Comparison of ENCODE assay signal across 8 cellular contexts in genomic region chr7:8190121-8190895, GRCh38.
DNase-seq lines count a peak whose midpoint lies in the region; ATAC-seq and TF ChIP-seq lines count a peak whose summit lies in the region.

No MANE protein-coding gene starts in this region.

- peaks cover 8% of the 10 kb centered on the region for H3K4me1 ChIP-seq in CD4-positive, CD25-positive, alpha-beta regulatory T cell (ENCODE audit: control insufficient read depth, insufficient read depth, low read length, poor library complexity, severe bottlenecking)
- no peaks in the 10 kb centered on the region for H3K4me1 ChIP-seq in ovary (ENCODE audit: insufficient read depth)

- H3K36me3 Mint-ChIP-seq in CD4-positive, CD25-positive, alpha-beta regulatory T cell: no peaks in the 10 kb centered on the region

- ATAC-seq in CD4-positive, CD25-positive, alpha-beta regulatory T cell (ENCODE audit: low read depth in 2 of 2): peak; percentile 85 to 89
- peak; percentile 87 for ATAC-seq in GM18909 (IDR thresholded peaks at IDR 0.05; ENCODE audit: poor library complexity, unreplicated experiment)
- ATAC-seq in HG03342 (IDR thresholded peaks at IDR 0.05; ENCODE audit: unreplicated experiment): peak; percentile 84
- no peak for ATAC-seq in HG02840 (IDR thresholded peaks at IDR 0.05; ENCODE audit: low FRiP score, unreplicated experiment)

- H3K4me3 Mint-ChIP-seq in CD4-positive, CD25-positive, alpha-beta regulatory T cell: no peak overlapping the region

- intact Hi-C loops in ovary (cut with DNase I): no loop called here

- no peaks in the 10 kb centered on the region for H3K9me3 ChIP-seq in CD4-positive, CD25-positive, alpha-beta regulatory T cell (ENCODE audit: control insufficient read depth in 2 of 2, low read length in 2 of 2)
- no peaks in the 10 kb centered on the region for H3K9me3 ChIP-seq in ovary

- peaks cover 18 to 30% (median 19%) of the 10 kb centered on the region in 4 donors for H3K4me1 Mint-ChIP-seq in CD4-positive, CD25-positive, alpha-beta regulatory T cell

- no peak overlapping the region for H3K4me3 ChIP-seq in CD4-positive, CD25-positive, alpha-beta regulatory T cell (ENCODE audit: low read depth, low read length)
- H3K4me3 ChIP-seq in fibroblast of mammary gland (ENCODE audit: control insufficient read depth, low read depth, low read length): no peak overlapping the region
- H3K4me3 ChIP-seq in ovary: no peak overlapping the region

- no peak for TF ChIP-seq POLR2A in ovary (IDR thresholded peaks at IDR 0.05)

- no peak for TF ChIP-seq EP300 in ovary (IDR thresholded peaks at IDR 0.05)

- no peaks in the 10 kb centered on the region for H3K36me3 ChIP-seq in CD4-positive, CD25-positive, alpha-beta regulatory T cell (ENCODE audit: control insufficient read depth, insufficient read depth, low read length)
- H3K36me3 ChIP-seq in ovary: no peaks in the 10 kb centered on the region

- peak overlapping the region in 2 of 3 donors; percentile 36 to 58 for H3K27ac Mint-ChIP-seq in CD4-positive, CD25-positive, alpha-beta regulatory T cell

- DNase-seq in CD4-positive, CD25-positive, alpha-beta regulatory T cell: peak; percentile 46 to 85 (median 74)
- DNase-seq in NCI-H82 (lab: John Stamatoyannopoulos, UW): peak; percentile 81
- DNase-seq in activated T-cell treated with anti-CD3 and anti-CD28 coated beads for 4 hours: peak; percentile 62
- DNase-seq in fibroblast of mammary gland (ENCODE audit: low read depth): peak; percentile 62
- peak in 4 of 5 donors; percentile 21 to 60 (median 36) for DNase-seq in ovary

- TF ChIP-seq CTCF in fibroblast of mammary gland (conservative IDR thresholded peaks at IDR 0.05; ENCODE audit: control insufficient read depth, insufficient read depth, low read depth, low read length) (peak; percentile 71), ovary (IDR thresholded peaks at IDR 0.05) (peak in 2 of 3 donors; percentile 45 to 48)

- H3K9me3 Mint-ChIP-seq in CD4-positive, CD25-positive, alpha-beta regulatory T cell: no peaks in the 10 kb centered on the region

- WGBS in ovary, 3 donors: 5 to 13% (median 9%) methylated on average over 4 of the region's 4 CpGs

- no peaks in the 10 kb centered on the region for H3K27me3 Mint-ChIP-seq in CD4-positive, CD25-positive, alpha-beta regulatory T cell

- H3K27ac ChIP-seq in CD4-positive, CD25-positive, alpha-beta regulatory T cell (ENCODE audit: insufficient read depth, low read length, poor library complexity, severe bottlenecking): no peak overlapping the region
- H3K27ac ChIP-seq in ovary: peak overlapping the region in 1 of 2 donors; percentile 22

- H3K27me3 ChIP-seq in CD4-positive, CD25-positive, alpha-beta regulatory T cell (ENCODE audit: control insufficient read depth, insufficient read depth, low read length): no peaks in the 10 kb centered on the region
- no peaks in the 10 kb centered on the region for H3K27me3 ChIP-seq in ovary
